ENCODE assay signal across 8 cellular contexts in the genomic region with DNA sequence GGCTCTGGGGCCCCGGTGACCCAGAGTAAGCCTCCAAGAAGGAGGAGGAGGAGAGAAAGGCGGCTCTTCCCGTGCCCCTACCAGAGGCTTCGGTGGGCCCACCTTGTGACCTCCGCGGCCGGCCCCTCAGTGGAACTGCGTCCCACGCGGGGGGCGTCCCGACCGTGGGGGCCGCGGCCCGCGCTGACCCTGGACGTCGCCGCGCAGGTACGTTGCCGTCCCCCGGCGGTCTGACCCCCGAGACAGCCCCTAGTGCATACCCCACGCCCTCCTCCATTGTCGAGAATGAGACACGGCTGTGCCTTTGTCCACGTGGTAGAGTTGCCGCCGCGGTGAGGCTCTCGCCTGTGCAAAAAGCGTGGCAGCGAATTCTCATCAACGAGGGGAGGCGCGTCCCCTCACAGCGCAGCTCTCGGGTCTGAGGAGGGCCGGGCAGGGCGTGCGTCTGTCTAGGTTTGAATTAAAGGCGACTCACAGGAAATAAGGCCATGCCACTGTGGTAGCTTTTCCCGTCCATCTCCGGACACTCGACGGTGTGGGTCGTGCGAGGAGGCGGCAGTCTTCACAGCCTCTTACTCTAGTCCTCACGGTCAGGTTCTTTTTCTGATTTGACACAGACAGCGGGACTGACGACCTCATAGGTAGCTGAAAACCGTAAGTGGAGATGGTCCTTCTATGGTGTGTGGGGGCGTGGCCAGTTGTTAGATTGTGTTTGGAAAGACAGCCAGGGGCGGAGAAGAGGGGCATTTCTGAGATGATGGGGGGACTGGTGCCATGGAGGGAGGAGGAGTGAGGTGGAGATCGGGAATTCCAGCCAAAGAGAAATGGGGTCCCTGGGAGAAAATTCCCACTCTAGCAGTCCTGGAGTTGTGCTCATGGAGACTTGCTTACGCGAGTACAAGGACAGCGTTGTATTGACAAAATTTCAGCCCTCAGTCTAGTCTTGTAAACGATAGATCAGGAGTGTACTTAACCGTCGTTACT. TPM values are rescaled to one million over a fixed set of nuclear protein-coding genes. Genes with fewer than 3 reads are reported as not detected.
DNase-seq lines count a peak whose midpoint lies in the region; ATAC-seq and TF ChIP-seq lines count a peak whose summit lies in the region.

No MANE protein-coding gene starts in this region.

- intact Hi-C loops in activated naive CD4-positive, alpha-beta T cell treated with anti-CD3 and anti-CD28 coated beads for 36 hours (cut with micrococcal nuclease), result loop anchor here (1.0 to 10.0 kb wide), 8 partner anchors 7 to 1806 kb away; a partner anchor contains a TSS
- intact Hi-C loops in head of caudate nucleus (cut with DNase I), result loop anchor here (1.0 kb wide), 1 partner anchor 7 kb away; no protein-coding TSS in a partner anchor
- intact Hi-C loops in posterior cingulate gyrus (cut with DNase I), result loop anchor here (1.0 kb wide), 1 partner anchor 7 kb away; no protein-coding TSS in a partner anchor
- intact Hi-C loops in vagina (cut with DNase I), result no loop called here

- H3K4me1 Mint-ChIP-seq in activated naive CD4-positive, alpha-beta T cell treated with anti-CD3 and anti-CD28 coated beads for 36 hours (ENCODE audit: low read depth), result peaks cover 36% of the 10 kb centered on the region

- no peaks in the 10 kb centered on the region for H3K9me3 ChIP-seq in vagina

- peak; percentile 55 for DNase-seq in COLO668 (lab: John Stamatoyannopoulos, UW; ENCODE audit: unreplicated experiment)
- DNase-seq in HK-2 (ENCODE audit: unreplicated experiment), result peak; percentile 64
- peak; percentile 18 to 48 for DNase-seq in SHP77 (lab: John Stamatoyannopoulos, UW)
- DNase-seq in activated naive CD4-positive, alpha-beta T cell treated with anti-CD3 and anti-CD28 coated beads for 36 hours, result peak; percentile 72
- DNase-seq in head of caudate nucleus, result peak in 41 of 42 donors; percentile 24 to 72 (median 53)
- DNase-seq in posterior cingulate gyrus, result peak in 8 of 10 donors; percentile 34 to 90 (median 46)
- DNase-seq in vagina (ENCODE audit: extremely low spot score in 2 of 2), result peak in 1 of 2 donors; percentile 91

- TF ChIP-seq CTCF in vagina (IDR thresholded peaks at IDR 0.05), result peak in 1 of 3 experiments; percentile 4

- H3K27ac ChIP-seq in vagina, result peak overlapping the region; percentile 98

- peak overlapping the region; percentile 100 for H3K27ac Mint-ChIP-seq in activated naive CD4-positive, alpha-beta T cell treated with anti-CD3 and anti-CD28 coated beads for 36 hours

- H3K36me3 Mint-ChIP-seq in activated naive CD4-positive, alpha-beta T cell treated with anti-CD3 and anti-CD28 coated beads for 36 hours (ENCODE audit: low read depth), result peaks cover 8% of the 10 kb centered on the region

- no peak for TF ChIP-seq POLR2A in vagina (IDR thresholded peaks at IDR 0.05)

- CTCF ChIA-PET in activated naive CD4-positive, alpha-beta T cell treated with anti-CD3 and anti-CD28 coated beads for 36 hours (lab: Charles Lee), result interaction anchor here (0.7 to 2.0 kb wide), 4 partner anchors 10 to 69 kb away, joined by 3 to 17 read pairs (median 7); a partner anchor contains a TSS

- H3K4me3 ChIP-seq in vagina, result peak overlapping the region; percentile 93 to 99

- no peaks in the 10 kb centered on the region for H3K9me3 Mint-ChIP-seq in activated naive CD4-positive, alpha-beta T cell treated with anti-CD3 and anti-CD28 coated beads for 36 hours

- peaks cover 0 to 17% of the 10 kb centered on the region in 2 donors for H3K36me3 ChIP-seq in vagina

- H3K27me3 Mint-ChIP-seq in activated naive CD4-positive, alpha-beta T cell treated with anti-CD3 and anti-CD28 coated beads for 36 hours (ENCODE audit: low read depth), result no peaks in the 10 kb centered on the region

- H3K4me3 Mint-ChIP-seq in activated naive CD4-positive, alpha-beta T cell treated with anti-CD3 and anti-CD28 coated beads for 36 hours, result peak overlapping the region; percentile 77

- peak; percentile 11 for ATAC-seq in GM19467 (IDR thresholded peaks at IDR 0.05; ENCODE audit: unreplicated experiment)

- peaks cover 26% of the 10 kb centered on the region for H3K4me1 ChIP-seq in vagina

- no peaks in the 10 kb centered on the region for H3K27me3 ChIP-seq in vagina

RNA-seq across cellular contexts. Expression of a gene that starts 0.6 kb away (rescaled TPM):
- total RNA-seq in activated naive CD4-positive, alpha-beta T cell treated with anti-CD3 and anti-CD28 coated beads for 36 hours, result 10 to 100 TPM; 31.9 to 36.9 TPM
- total RNA-seq in vagina, result 40.0 TPM

RNA-seq across cellular contexts. Expression of a gene that starts 10.8 kb away (rescaled TPM):
- 1 to 10 TPM; 2.9 to 3.3 TPM for total RNA-seq in activated naive CD4-positive, alpha-beta T cell treated with anti-CD3 and anti-CD28 coated beads for 36 hours
- total RNA-seq in vagina, result 20.9 TPM
